Comparison of ENCODE assay signal across 30 cellular contexts in the genomic region with DNA sequence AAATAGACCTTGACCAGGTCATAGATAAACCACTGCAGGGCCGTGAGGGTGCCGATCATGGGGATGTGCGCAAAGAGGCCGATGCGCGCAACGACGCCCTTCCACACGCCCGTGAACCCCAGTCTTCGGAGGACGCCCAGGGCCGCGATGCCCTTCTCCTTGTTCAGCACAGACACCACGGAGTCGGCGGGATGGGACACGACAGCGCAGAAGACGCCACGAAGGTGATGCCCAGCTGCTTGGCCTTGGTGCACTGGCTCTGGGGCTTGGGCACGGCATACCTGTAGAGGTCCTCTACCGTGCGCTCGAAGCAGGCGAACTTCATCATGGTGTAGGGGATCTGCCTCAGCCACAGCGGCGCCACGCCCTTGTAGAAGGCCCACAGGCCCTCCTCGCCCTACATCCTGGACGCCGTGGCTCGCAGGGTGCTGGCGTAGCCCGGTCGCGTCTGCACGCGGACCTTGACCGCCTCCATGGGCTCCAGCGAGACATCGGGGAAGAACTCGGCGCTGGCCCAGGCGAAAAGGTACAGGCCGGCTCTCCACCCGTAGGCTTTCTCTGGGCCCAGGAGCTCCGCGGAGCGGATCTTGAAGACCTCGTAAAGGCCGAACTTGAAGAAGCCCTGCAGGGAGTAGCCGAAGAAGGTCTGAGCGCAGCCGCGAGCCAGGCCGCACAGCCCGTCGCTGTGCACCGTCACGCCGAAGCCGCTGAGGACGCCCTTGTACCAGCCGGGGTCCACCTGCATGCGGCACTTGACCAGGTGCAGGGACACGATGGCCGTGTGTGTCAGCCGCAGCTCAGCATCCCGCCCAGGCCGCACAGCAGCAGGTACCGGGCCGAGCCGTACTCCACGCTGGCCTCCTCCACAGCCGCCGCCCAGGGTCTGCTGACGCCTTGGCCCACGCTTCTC. TPM values are rescaled to one million over a fixed set of nuclear protein-coding genes. Genes with fewer than 3 reads are reported as not detected.
"Had no signal": no experiment of that assay in that cellular context is flagged by ENCODE, and none has a peak within 500 bp of the region (broad histone marks: within the 10 kb centered on the region; RNA-seq: fewer than 3 reads in every experiment).

No MANE protein-coding gene starts in this region.

- H3K4me1 Mint-ChIP-seq: natural killer cell; stimulated activated effector memory CD8-positive, alpha-beta T cell treated with anti-CD3 and anti-CD28 coated beads, Interleukin-12 subunit alpha, Interleukin-12 subunit beta, amount 100 ng/mL, for 72 hours had no signal

- H3K9me3 ChIP-seq: heart left ventricle, ovary, right atrium auricular region, suprapubic skin, tibial artery had no signal

- H3K4me1 ChIP-seq: heart left ventricle, right atrium auricular region, suprapubic skin, tibial artery had no signal

- ATAC-seq: natural killer cell; stimulated activated effector memory CD8-positive, alpha-beta T cell treated with anti-CD3 and anti-CD28 coated beads, Interleukin-12 subunit alpha, Interleukin-12 subunit beta, amount 100 ng/mL, for 72 hours; stimulated activated naive CD8-positive, alpha-beta T cell treated with anti-CD3 and anti-CD28 coated beads, Interleukin-15, Interleukin-2, amounts not matched to agents 100 U/mL and 50 U/mL, for 24 hours had no signal

- H3K4me3 ChIP-seq: dorsolateral prefrontal cortex, heart left ventricle, ovary, right atrium auricular region, suprapubic skin, tibial artery had no signal

- FAIRE-seq: endometrium, frontal cortex, islet of Langerhans, small intestine had no signal

- H3K36me3 Mint-ChIP-seq: natural killer cell; stimulated activated effector memory CD8-positive, alpha-beta T cell treated with anti-CD3 and anti-CD28 coated beads, Interleukin-12 subunit alpha, Interleukin-12 subunit beta, amount 100 ng/mL, for 72 hours had no signal

- H3K27me3 ChIP-seq: ovary, right atrium auricular region had no signal

- DNase-seq: cortex of kidney; dorsolateral prefrontal cortex; effector CD8-positive, alpha-beta T cell; heart left ventricle; hippocampal formation; kidney glomerular epithelial cell; natural killer cell; nucleus accumbens; ovary; small intestine; stimulated activated CD4-positive, alpha-beta T cell treated with anti-CD3 and anti-CD28 coated beads, Interleukin-4, amount 100 ng/mL, for 1 hour; stimulated activated CD8-positive, alpha-beta memory T cell treated with anti-CD3 and anti-CD28 coated beads, Interleukin-4, amount 100 ng/mL, for 48 hours; stimulated activated naive CD8-positive, alpha-beta T cell treated with anti-CD3 and anti-CD28 coated beads, Interleukin-15, Interleukin-2, amounts not matched to agents 100 U/mL and 50 U/mL, for 24 hours; tibial artery had no signal

- H3K27ac ChIP-seq: dorsolateral prefrontal cortex, heart left ventricle, ovary, right atrium auricular region, suprapubic skin, tibial artery had no signal

- H3K4me3 Mint-ChIP-seq: natural killer cell; neural crest cell; stimulated activated effector memory CD8-positive, alpha-beta T cell treated with anti-CD3 and anti-CD28 coated beads, Interleukin-12 subunit alpha, Interleukin-12 subunit beta, amount 100 ng/mL, for 72 hours had no signal

- H3K9me3 Mint-ChIP-seq: natural killer cell; stimulated activated effector memory CD8-positive, alpha-beta T cell treated with anti-CD3 and anti-CD28 coated beads, Interleukin-12 subunit alpha, Interleukin-12 subunit beta, amount 100 ng/mL, for 72 hours had no signal

- H3K27ac Mint-ChIP-seq: natural killer cell; stimulated activated effector memory CD8-positive, alpha-beta T cell treated with anti-CD3 and anti-CD28 coated beads, Interleukin-12 subunit alpha, Interleukin-12 subunit beta, amount 100 ng/mL, for 72 hours had no signal

- H3K36me3 ChIP-seq: heart left ventricle, ovary, right atrium auricular region, suprapubic skin, tibial artery had no signal

RNA-seq across cellular contexts. Expression of a gene that starts 20.5 kb away (rescaled TPM):
- total RNA-seq: esophagus mucosa, fibroblast of lung, frontal cortex, glomerular endothelial cell, heart left ventricle, liver, lung microvascular endothelial cell, mucosa of gallbladder, myocyte, natural killer cell, neural crest cell, ovary, posterior vena cava, right atrium auricular region, suprapubic skin, urinary bladder had no signal
- polyA plus RNA-seq: fibroblast of lung, heart left ventricle, liver, small intestine, urinary bladder had no signal
